ENCODE assay signal across 3 cellular contexts in the genomic region with DNA sequence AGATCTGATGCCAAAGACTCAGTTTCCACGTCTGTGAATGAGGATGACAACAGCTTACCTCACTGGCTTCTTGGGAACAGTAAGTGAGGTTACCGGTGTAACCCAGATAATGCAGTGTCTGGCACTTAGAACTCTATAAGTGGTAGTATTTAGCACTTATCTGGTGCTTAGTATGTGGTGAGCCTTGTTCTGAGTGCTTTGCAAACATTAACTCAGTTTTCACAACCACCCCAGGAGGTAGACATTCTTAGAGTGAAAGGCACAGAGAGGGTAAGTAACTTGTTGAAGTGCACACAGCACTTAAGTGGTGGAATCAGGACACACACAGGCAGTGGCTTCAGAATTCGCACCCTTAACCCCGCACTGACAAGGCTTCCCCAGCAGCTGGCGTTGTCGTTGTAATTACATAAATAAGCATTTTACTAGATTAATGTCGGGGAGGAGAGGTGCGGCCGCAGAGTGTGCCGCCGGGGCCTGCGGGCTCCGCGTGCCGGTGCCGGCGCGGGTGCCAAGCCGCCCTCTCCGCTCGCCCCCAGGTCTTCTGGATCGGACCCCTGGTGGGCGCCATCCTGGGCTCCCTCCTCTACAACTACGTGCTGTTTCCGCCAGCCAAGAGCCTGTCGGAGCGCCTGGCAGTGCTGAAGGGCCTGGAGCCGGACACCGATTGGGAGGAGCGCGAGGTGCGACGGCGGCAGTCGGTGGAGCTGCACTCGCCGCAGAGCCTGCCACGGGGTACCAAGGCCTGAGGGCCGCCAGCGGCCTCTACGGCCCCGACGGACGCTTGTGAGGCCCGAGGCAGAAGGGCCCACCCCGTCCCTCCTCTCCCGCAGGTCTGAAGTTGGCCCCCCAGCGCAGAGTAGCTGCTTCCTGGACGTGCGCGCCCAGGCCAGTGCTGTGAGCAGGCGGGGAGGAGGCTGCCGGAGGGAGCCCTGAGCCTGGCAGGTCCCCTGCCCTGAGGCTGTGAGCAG.
TF ChIP-seq lines count a peak whose summit lies in the region.

No MANE protein-coding gene starts in this region.

TF ChIP-seq in IMR-90, 13 proteins besides CTCF, POLR2A, EP300 and RAD21:
- TF ChIP-seq MXI1 (IDR thresholded peaks at IDR 0.05; ENCODE audit: borderline replicate concordance, low read depth, low read length) = no peak
- TF ChIP-seq, protein P1, sequence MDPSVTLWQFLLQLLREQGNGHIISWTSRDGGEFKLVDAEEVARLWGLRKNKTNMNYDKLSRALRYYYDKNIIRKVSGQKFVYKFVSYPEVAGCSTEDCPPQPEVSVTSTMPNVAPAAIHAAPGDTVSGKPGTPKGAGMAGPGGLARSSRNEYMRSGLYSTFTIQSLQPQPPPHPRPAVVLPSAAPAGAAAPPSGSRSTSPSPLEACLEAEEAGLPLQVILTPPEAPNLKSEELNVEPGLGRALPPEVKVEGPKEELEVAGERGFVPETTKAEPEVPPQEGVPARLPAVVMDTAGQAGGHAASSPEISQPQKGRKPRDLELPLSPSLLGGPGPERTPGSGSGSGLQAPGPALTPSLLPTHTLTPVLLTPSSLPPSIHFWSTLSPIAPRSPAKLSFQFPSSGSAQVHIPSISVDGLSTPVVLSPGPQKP (IDR thresholded peaks at IDR 0.05; ENCODE audit: borderline replicate concordance, low read depth, low read length) = no peak
- TF ChIP-seq RFX5 (IDR thresholded peaks at IDR 0.05; ENCODE audit: low read depth, low read length) = no peak
- TF ChIP-seq FOS (IDR thresholded peaks at IDR 0.05; ENCODE audit: low read depth, low read length) = no peak
- no peak for TF ChIP-seq SMC3 (IDR thresholded peaks at IDR 0.05; ENCODE audit: low read depth, low read length)
- no peak for TF ChIP-seq MAZ (IDR thresholded peaks at IDR 0.05; ENCODE audit: borderline replicate concordance, low read depth, low read length)
- no peak for TF ChIP-seq MAFK (IDR thresholded peaks at IDR 0.05; ENCODE audit: low read depth, low read length)
- TF ChIP-seq, protein P2, sequence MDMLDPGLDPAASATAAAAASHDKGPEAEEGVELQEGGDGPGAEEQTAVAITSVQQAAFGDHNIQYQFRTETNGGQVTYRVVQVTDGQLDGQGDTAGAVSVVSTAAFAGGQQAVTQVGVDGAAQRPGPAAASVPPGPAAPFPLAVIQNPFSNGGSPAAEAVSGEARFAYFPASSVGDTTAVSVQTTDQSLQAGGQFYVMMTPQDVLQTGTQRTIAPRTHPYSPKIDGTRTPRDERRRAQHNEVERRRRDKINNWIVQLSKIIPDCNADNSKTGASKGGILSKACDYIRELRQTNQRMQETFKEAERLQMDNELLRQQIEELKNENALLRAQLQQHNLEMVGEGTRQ (IDR thresholded peaks at IDR 0.05; ENCODE audit: low read depth, low read length) = no peak
- TF ChIP-seq CEBPB (IDR thresholded peaks at IDR 0.05; ENCODE audit: low read depth, low read length) = no peak
- TF ChIP-seq RCOR1 (IDR thresholded peaks at IDR 0.05; ENCODE audit: insufficient replicate concordance, low read length) = no peak
- TF ChIP-seq BHLHE40 (IDR thresholded peaks at IDR 0.05; ENCODE audit: low read depth, low read length) = no peak
- TF ChIP-seq NFE2L2 (IDR thresholded peaks at IDR 0.05; ENCODE audit: low read depth, low read length) = no peak
- TF ChIP-seq CHD1 (IDR thresholded peaks at IDR 0.05; ENCODE audit: low read depth, low read length) = no peak

TF ChIP-seq in H1, 55 proteins besides CTCF, POLR2A, EP300 and RAD21:
- TF ChIP-seq KDM1A (IDR thresholded peaks at IDR 0.05; ENCODE audit: borderline replicate concordance, low read length) = peak; percentile 94
- TF ChIP-seq, protein P3, sequence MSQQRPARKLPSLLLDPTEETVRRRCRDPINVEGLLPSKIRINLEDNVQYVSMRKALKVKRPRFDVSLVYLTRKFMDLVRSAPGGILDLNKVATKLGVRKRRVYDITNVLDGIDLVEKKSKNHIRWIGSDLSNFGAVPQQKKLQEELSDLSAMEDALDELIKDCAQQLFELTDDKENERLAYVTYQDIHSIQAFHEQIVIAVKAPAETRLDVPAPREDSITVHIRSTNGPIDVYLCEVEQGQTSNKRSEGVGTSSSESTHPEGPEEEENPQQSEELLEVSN (IDR thresholded peaks at IDR 0.05) = peak; percentile 84
- TF ChIP-seq, protein P4, sequence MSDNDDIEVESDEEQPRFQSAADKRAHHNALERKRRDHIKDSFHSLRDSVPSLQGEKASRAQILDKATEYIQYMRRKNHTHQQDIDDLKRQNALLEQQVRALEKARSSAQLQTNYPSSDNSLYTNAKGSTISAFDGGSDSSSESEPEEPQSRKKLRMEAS (IDR thresholded peaks at IDR 0.05) = peak; percentile 82
- TF ChIP-seq NANOG (IDR thresholded peaks at IDR 0.05; ENCODE audit: insufficient read depth, low read depth, low read length, poor library complexity, severe bottlenecking) = no peak
- no peak for TF ChIP-seq NRF1 (IDR thresholded peaks at IDR 0.05; ENCODE audit: low read depth, low read length)
- peak; percentile 30; the same call in 1 of the 2 replicates for TF ChIP-seq SUZ12 (IDR thresholded peaks at IDR 0.05; ENCODE audit: low read length)
- 0 out of 2 replicates have a peak, but pooled peaks have one; percentile 12 for TF ChIP-seq RBBP5 (IDR thresholded peaks at IDR 0.05; ENCODE audit: borderline replicate concordance, low read depth, low read length)
- TF ChIP-seq HDAC2 (IDR thresholded peaks at IDR 0.05; ENCODE audit: borderline replicate concordance in 1 of 2, low read depth in 2 of 2, low read length in 2 of 2) = peak in 1 of 2 experiments; percentile 25; a peak in 1 of 4 replicates

TF ChIP-seq in HEK293T, 16 proteins besides CTCF, POLR2A, EP300 and RAD21:
- TF ChIP-seq ELF4 (IDR thresholded peaks at IDR 0.05) (no peak), FOXK2 (IDR thresholded peaks at IDR 0.05) (no peak), ARNT (IDR thresholded peaks at IDR 0.05) (no peak)
